16 cellular contexts compared by ENCODE assay signal in the genomic region with DNA sequence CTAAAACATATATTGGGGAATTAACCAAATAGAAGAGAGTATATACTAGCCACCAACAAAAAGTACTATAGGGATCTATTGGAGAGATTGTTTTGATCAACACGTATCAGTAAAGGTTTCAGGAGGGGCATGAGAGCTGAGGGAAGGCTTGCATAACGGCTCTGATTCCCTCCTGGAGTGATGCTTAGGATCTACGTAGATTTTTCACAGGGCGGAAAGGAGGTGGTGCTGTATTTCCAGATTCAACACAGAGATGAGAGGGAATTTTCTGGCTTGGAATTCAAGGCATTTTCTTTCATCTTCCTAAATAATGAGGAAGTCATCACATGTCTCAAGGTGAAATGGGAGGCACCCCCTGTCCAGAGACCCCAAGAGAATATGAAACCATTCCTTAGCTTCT.
DNase-seq lines count a peak whose midpoint lies in the region; ATAC-seq and TF ChIP-seq lines count a peak whose summit lies in the region.
"Had no signal": no experiment of that assay in that cellular context is flagged by ENCODE, and none has a peak within 500 bp of the region (broad histone marks: within the 10 kb centered on the region; RNA-seq: fewer than 3 reads in every experiment).

No MANE protein-coding gene starts in this region.

- no peak for ATAC-seq in HG02623 (IDR thresholded peaks at IDR 0.05; ENCODE audit: unreplicated experiment)

- H3K4me2 ChIP-seq in SU-DHL-6 (ENCODE audit: low read depth, low read length, poor library complexity, severe bottlenecking), result no peak overlapping the region
- H3K4me2 ChIP-seq in mesendoderm (ENCODE audit: low read length), result no peak overlapping the region

- no peaks in the 10 kb centered on the region for H3K4me1 ChIP-seq in mesendoderm (ENCODE audit: control insufficient read depth, low read depth, low read length)

- H3K79me2 ChIP-seq in SU-DHL-6 (ENCODE audit: insufficient read depth, low read length) (no peaks in the 10 kb centered on the region), mesendoderm (ENCODE audit: control insufficient read depth, insufficient read depth, low read length) (no peaks in the 10 kb centered on the region)

- no peak overlapping the region for H4K5ac ChIP-seq in mesendoderm (ENCODE audit: low read length)

- no peak overlapping the region for H2BK15ac ChIP-seq in mesendoderm (replicated peaks; ENCODE audit: low read depth)

- no peaks in the 10 kb centered on the region for H3K79me1 ChIP-seq in mesendoderm (ENCODE audit: low read length)

- H3K9me3 ChIP-seq in SU-DHL-6 (ENCODE audit: insufficient read depth, low read length), result no peaks in the 10 kb centered on the region

- H3K4me3 ChIP-seq in SU-DHL-6 (ENCODE audit: insufficient read depth, low read length, poor library complexity, severe bottlenecking), result no peak overlapping the region
- H3K4me3 ChIP-seq in mesendoderm (ENCODE audit: low read length), result no peak overlapping the region

- no peaks in the 10 kb centered on the region for H3F3A ChIP-seq in SU-DHL-6 (ENCODE audit: insufficient read depth)

- no peak overlapping the region for H3K4ac ChIP-seq in mesendoderm (ENCODE audit: low read depth, low read length)

- DNase-seq in mesendoderm (peak; percentile 10), putamen (ENCODE audit: low spot score) (peak; percentile 45), NCI-H2107 treated with DMSO at 0.1 percent for 48 hours (lab: John Stamatoyannopoulos, UW; ENCODE audit: unreplicated experiment) (no peak), T-helper 1 cell (no peak)
- DNase-seq: C1 segment of cervical spinal cord; Calu3; CD4-positive, alpha-beta memory T cell; COR-L47; DMS53; DMS79 treated with DMSO at 0.1 percent for 48 hours; GF-D8; GOT3; H7; HCEC 1CT had no signal

- WGBS in mesendoderm (ENCODE audit: extremely low coverage, insufficient coverage, low lambda C conversion rate), result no CpG with 5 or more reads among the region's 4 CpGs

- H2AFZ ChIP-seq in SU-DHL-6 (ENCODE audit: low read depth, low read length, severe bottlenecking), result peak overlapping the region; percentile 2

- no peak overlapping the region for H3K9ac ChIP-seq in SU-DHL-6 (ENCODE audit: low read length)
- H3K9ac ChIP-seq in mesendoderm (ENCODE audit: low read length), result no peak overlapping the region

- no peak overlapping the region for H2BK5ac ChIP-seq in mesendoderm (ENCODE audit: low read length)

- H3K56ac ChIP-seq in mesendoderm (ENCODE audit: low read length), result no peak overlapping the region

- H3K23ac ChIP-seq in mesendoderm (ENCODE audit: low read length), result no peak overlapping the region

- H3K36me3 ChIP-seq in SU-DHL-6 (ENCODE audit: low read length) (no peaks in the 10 kb centered on the region), mesendoderm (ENCODE audit: control insufficient read depth, insufficient read depth, low read length) (no peaks in the 10 kb centered on the region)

- no peak overlapping the region for H4K8ac ChIP-seq in mesendoderm (ENCODE audit: low read depth, low read length)

- no peaks in the 10 kb centered on the region for H3K9me2 ChIP-seq in SU-DHL-6 (replicated peaks; ENCODE audit: insufficient read depth, low read length)

- H3K27ac ChIP-seq in SU-DHL-6 (ENCODE audit: low read depth, low read length) (no peak overlapping the region), mesendoderm (ENCODE audit: low read depth, low read length) (no peak overlapping the region)

- no peaks in the 10 kb centered on the region for H3K27me3 ChIP-seq in SU-DHL-6 (ENCODE audit: low read length)
- no peaks in the 10 kb centered on the region for H3K27me3 ChIP-seq in mesendoderm (ENCODE audit: insufficient read depth, low read length, poor library complexity)

- H2BK120ac ChIP-seq in mesendoderm (ENCODE audit: low read depth, low read length), result no peak overlapping the region

- no peak overlapping the region for H3K18ac ChIP-seq in mesendoderm (ENCODE audit: low read length)

- no peaks in the 10 kb centered on the region for H4K20me1 ChIP-seq in SU-DHL-6 (ENCODE audit: low read depth, low read length)

- H2AK5ac ChIP-seq in mesendoderm (ENCODE audit: low read length), result no peak overlapping the region

- TF ChIP-seq CTCF in SU-DHL-6 (IDR thresholded peaks at IDR 0.05; ENCODE audit: insufficient read depth, low read length, poor library complexity, severe bottlenecking), result no peak

Comparison
In these comparisons a context has a peak if more than half of its experiments do, and no peak if none do; other contexts are left out.
1. DNase-seq: peak in mesendoderm (single experiment) and putamen (single experiment); none in NCI-H2107 treated with DMSO at 0.1 percent for 48 hours (single experiment) and T-helper 1 cell (0 of 5).